ENCODE assay signal across 8 cellular contexts in the genomic region with DNA sequence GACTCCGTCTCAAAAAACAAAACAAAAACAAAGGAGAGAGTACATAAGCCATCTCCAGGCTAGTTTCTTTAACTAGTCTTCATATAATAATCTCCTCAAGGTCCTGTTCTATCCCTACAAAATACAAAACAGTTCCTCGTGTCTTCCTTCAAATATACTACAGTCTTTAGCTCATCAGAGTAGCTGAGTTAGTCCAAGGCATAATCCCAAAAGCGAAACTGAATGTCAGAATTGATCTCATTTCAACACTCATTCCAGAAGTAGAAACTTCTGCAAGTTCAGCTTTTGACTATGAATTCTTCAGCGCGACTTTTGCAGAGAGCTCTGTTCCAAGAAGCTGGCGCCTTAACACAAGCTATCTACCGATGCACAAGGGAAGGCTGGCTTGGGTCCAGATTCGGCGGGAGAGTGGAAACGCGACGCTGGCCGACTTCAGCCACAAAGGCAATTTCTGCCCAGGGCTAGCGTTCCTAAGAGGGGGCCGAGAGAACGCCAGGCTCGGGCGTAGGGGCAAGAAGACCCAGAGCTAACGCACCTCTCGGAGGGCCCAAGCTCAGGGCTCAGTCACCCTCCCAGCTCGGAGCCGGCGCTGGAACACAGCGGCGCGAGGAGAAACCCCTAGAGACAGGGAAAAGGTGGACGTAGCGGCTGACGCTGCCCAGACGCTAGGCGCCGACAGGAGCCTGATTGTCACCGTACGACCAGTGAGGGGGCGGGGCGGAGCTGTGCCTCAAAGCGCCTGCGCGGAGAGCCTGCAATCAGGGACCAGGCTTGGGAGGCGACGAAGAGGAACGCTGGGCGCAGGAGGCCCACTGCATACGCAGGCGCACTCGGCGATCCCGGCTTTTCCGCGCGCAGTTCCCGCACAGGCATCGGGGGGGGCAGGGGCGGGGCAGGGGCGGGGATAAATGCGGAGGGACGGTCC. TPM values are rescaled to one million over a fixed set of nuclear protein-coding genes. Genes with fewer than 3 reads are reported as not detected.
DNase-seq lines count a peak whose midpoint lies in the region; ATAC-seq and TF ChIP-seq lines count a peak whose summit lies in the region.

No MANE protein-coding gene starts in this region.

- ATAC-seq in GM21528 (IDR thresholded peaks at IDR 0.05; ENCODE audit: low FRiP score, unreplicated experiment), result peak; percentile 85
- peak; percentile 97 for ATAC-seq in mucosa of descending colon

- peak overlapping the region; percentile 78 for H3K9ac ChIP-seq in OCI-LY3 (ENCODE audit: low read length)

- H4K20me1 ChIP-seq in OCI-LY3 (ENCODE audit: insufficient read depth, low read length), result no peaks in the 10 kb centered on the region

- TF ChIP-seq CTCF in OCI-LY3 (IDR thresholded peaks at IDR 0.05; ENCODE audit: low read depth, low read length) (no peak), mucosa of descending colon (IDR thresholded peaks at IDR 0.05) (no peak)

- H2AFZ ChIP-seq in OCI-LY3 (ENCODE audit: low read depth, low read length), result peak overlapping the region; percentile 89

- H3K27ac ChIP-seq in OCI-LY3 (ENCODE audit: low read length) (peak overlapping the region; percentile 70), epithelial cell of prostate (peak overlapping the region; percentile 67)

- no peaks in the 10 kb centered on the region for H3K27me3 ChIP-seq in OCI-LY3 (ENCODE audit: low read depth, low read length)

- peak overlapping the region; percentile 82 for H3K4me3 ChIP-seq in OCI-LY3 (ENCODE audit: low read length)
- peak overlapping the region; percentile 36 for H3K4me3 ChIP-seq in mucosa of descending colon

- H3K9me3 ChIP-seq in OCI-LY3 (ENCODE audit: insufficient read depth, low read length) (no peaks in the 10 kb centered on the region), mucosa of descending colon (no peaks in the 10 kb centered on the region)

- intact Hi-C loops in mucosa of descending colon (cut with DNase I, micrococcal nuclease), result no loop called here

- H3K79me2 ChIP-seq in OCI-LY3 (ENCODE audit: low read length), result peaks cover 4% of the 10 kb centered on the region; the same call in 1 of the 2 replicates

- H3K36me3 ChIP-seq in OCI-LY3 (replicated peaks; ENCODE audit: low read depth, low read length) (no peaks in the 10 kb centered on the region), mucosa of descending colon (ENCODE audit: low read depth) (no peaks in the 10 kb centered on the region)

- H3K4me2 ChIP-seq in OCI-LY3 (ENCODE audit: low read length), result peak overlapping the region; percentile 72

- peaks cover 14% of the 10 kb centered on the region for H3K4me1 ChIP-seq in OCI-LY3 (ENCODE audit: low read length)
- peaks cover 18% of the 10 kb centered on the region for H3K4me1 ChIP-seq in mucosa of descending colon (ENCODE audit: low read depth)

- DNase-seq in DMS 273 treated with DMSO at 0.1 percent for 48 hours (lab: John Stamatoyannopoulos, UW) (peak; percentile 90), HuH-7.5 (ENCODE audit: low spot score) (peak; percentile 84), activated T-cell treated with anti-CD3 and anti-CD28 coated beads for 4 hours (peak; percentile 98), epithelial cell of prostate (ENCODE audit: low read depth, low spot score) (peak; percentile 86), mucosa of descending colon (peak; percentile 100)
- DNase-seq in stimulated activated CD8-positive, alpha-beta memory T cell treated with anti-CD3 and anti-CD28 coated beads, Interleukin-4, amount 100 ng/mL, for 1 hour (ENCODE audit: low read depth in 2 of 2, low spot score in 1 of 2), result peak; percentile 95 to 97

RNA-seq across cellular contexts. Expression of gene HSDL2, which starts 0.5 kb away (rescaled TPM):
- total RNA-seq in mucosa of descending colon, result 10 to 100 TPM; 35.7 to 40.8 (median 38.1) TPM

RNA-seq across cellular contexts. Expression of gene PTBP3, which starts 46.0 kb away (rescaled TPM):
- 100 to 1,000 TPM in 2 of 3 donors, 10 to 100 TPM in 1; 69.3 to 132 (median 125) TPM for total RNA-seq in mucosa of descending colon

Comparison
In these comparisons a context has a peak if more than half of its experiments do, and no peak if none do; other contexts are left out.
1. Peak in every context shown above with its lines: DNase-seq, ATAC-seq, H3K4me3 ChIP-seq and H3K27ac ChIP-seq.